In genomic region chr1:95021085-95021484, GRCh38 we compare ENCODE assay signal across 1 cellular context.
TF ChIP-seq lines count a peak whose summit lies in the region.

No MANE protein-coding gene starts in this region.

TF ChIP-seq in IMR-90, 13 proteins besides CTCF, POLR2A, EP300 and RAD21:
- 0 out of 2 replicates have a peak, but pooled peaks have one; percentile 2 for TF ChIP-seq FOS (IDR thresholded peaks at IDR 0.05; ENCODE audit: low read depth, low read length)
- no peak for TF ChIP-seq BHLHE40 (IDR thresholded peaks at IDR 0.05; ENCODE audit: low read depth, low read length)
- TF ChIP-seq CEBPB (IDR thresholded peaks at IDR 0.05; ENCODE audit: low read depth, low read length): no peak
